8 cellular contexts compared by ENCODE assay signal in genomic region chr21:41783476-41784150, GRCh38. TPM values are rescaled to one million over a fixed set of nuclear protein-coding genes. Genes with fewer than 3 reads are reported as not detected.
DNase-seq lines count a peak whose midpoint lies in the region; ATAC-seq, FAIRE-seq and TF ChIP-seq lines count a peak whose summit lies in the region.

No MANE protein-coding gene starts in this region.

- no peaks in the 10 kb centered on the region for H3K9me2 ChIP-seq in HCT116 (ENCODE audit: insufficient read depth)
- no peaks in the 10 kb centered on the region for H3K9me2 ChIP-seq in PC-9 (ENCODE audit: insufficient read depth)

- H3K9me3 ChIP-seq in HCT116 (ENCODE audit: control insufficient read depth in 1 of 2, insufficient read depth in 1 of 2, low read depth in 1 of 2, low read length in 2 of 2) (no peaks in the 10 kb centered on the region), PC-9 (ENCODE audit: insufficient read depth, low read depth) (no peaks in the 10 kb centered on the region), ascending aorta (no peaks in the 10 kb centered on the region)

- RAD21 ChIA-PET in HCT116 (lab: Charles Lee; ENCODE audit: low non-redundant PET in 1 of 2, low total read pairs in 2 of 2, uncharacterized antibody in 2 of 2, unreplicated experiment in 2 of 2): interaction anchor here in 1 of 2 experiments (1.4 kb wide), 1 partner anchor 171 kb away, joined by 7 read pairs; no protein-coding TSS in a partner anchor

- H3K27me3 ChIP-seq in HCT116 (ENCODE audit: insufficient read depth, low read length) (peaks cover 78% of the 10 kb centered on the region), PC-9 (ENCODE audit: insufficient read depth, low read depth) (no peaks in the 10 kb centered on the region), ascending aorta (no peaks in the 10 kb centered on the region)

- no peak overlapping the region for H3K27ac Mint-ChIP-seq in natural killer cell

- H3K4me3 Mint-ChIP-seq in natural killer cell: no peak overlapping the region

- intact Hi-C loops in HCT116 (cut with micrococcal nuclease) (no loop called here), PC-9 (cut with micrococcal nuclease; ENCODE audit: unreplicated experiment) (loop anchor here (1.0 kb wide), 3 partner anchors 15 to 149 kb away; no protein-coding TSS in a partner anchor), natural killer cell (cut with micrococcal nuclease) (no loop called here), ascending aorta (cut with DNase I) (no loop called here)

- H3K4me2 ChIP-seq in HCT116 (ENCODE audit: low read length) (peak overlapping the region; percentile 58), PC-9 (peak overlapping the region; percentile 72)

- TF ChIP-seq CTCF in AG09309 (IDR thresholded peaks at IDR 0.05; ENCODE audit: control insufficient read depth, insufficient read depth, low read depth, low read length, missing control alignments): no peak
- TF ChIP-seq CTCF in HCT116 (IDR thresholded peaks at IDR 0.05 in 2 of 3, conservative IDR thresholded peaks at IDR 0.05 in 1 of 3; ENCODE audit: borderline replicate concordance in 1 of 3, insufficient read depth in 1 of 3, low read depth in 2 of 3, low read length in 2 of 3): no peak
- no peak for TF ChIP-seq CTCF in PC-9 (conservative IDR thresholded peaks at IDR 0.05)
- TF ChIP-seq CTCF in GM10266 (IDR thresholded peaks at IDR 0.05; ENCODE audit: control insufficient read depth, insufficient read depth, low read depth, missing control alignments): no peak
- TF ChIP-seq CTCF in natural killer cell (IDR thresholded peaks at IDR 0.05): no peak
- no peak for TF ChIP-seq CTCF in ascending aorta (IDR thresholded peaks at IDR 0.05)

- peak; percentile 82 for ATAC-seq in HCT116
- no peak for ATAC-seq in natural killer cell

- peaks cover 45% of the 10 kb centered on the region for H3F3A ChIP-seq in PC-9 (ENCODE audit: insufficient read depth, low read depth)

- H3K4me1 ChIP-seq in HCT116 (ENCODE audit: control insufficient read depth in 1 of 2, insufficient read depth in 2 of 2, low read length in 2 of 2) (peaks cover 23 to 35% of the 10 kb centered on the region in 2 experiments), PC-9 (replicated peaks; ENCODE audit: insufficient read depth) (peaks cover 57% of the 10 kb centered on the region), ascending aorta (no peaks in the 10 kb centered on the region)

- no peaks in the 10 kb centered on the region for H3K36me3 Mint-ChIP-seq in natural killer cell

- BruUV-seq in HCT116 (replicated peaks; lab: Mats Ljungman, UMichigan) (no TSS peak), PC-9 (replicated peaks; lab: Mats Ljungman, UMichigan) (no TSS peak)

- H3K9ac ChIP-seq in HCT116 (ENCODE audit: low read length): no peak overlapping the region

- H3K36me3 ChIP-seq in HCT116 (ENCODE audit: control insufficient read depth in 1 of 2, insufficient read depth in 2 of 2, low read length in 2 of 2) (no peaks in the 10 kb centered on the region), PC-9 (ENCODE audit: low read depth) (no peaks in the 10 kb centered on the region), ascending aorta (no peaks in the 10 kb centered on the region)

- H3K27me3 Mint-ChIP-seq in natural killer cell (ENCODE audit: low read depth in 2 of 2): peaks cover 36 to 55% of the 10 kb centered on the region in 2 donors

- no peaks in the 10 kb centered on the region for H4K20me1 ChIP-seq in HCT116 (ENCODE audit: insufficient read depth)
- H4K20me1 ChIP-seq in PC-9 (ENCODE audit: insufficient read depth): no peaks in the 10 kb centered on the region

- TF ChIP-seq POLR2A in HCT116 (IDR thresholded peaks at IDR 0.05; ENCODE audit: borderline replicate concordance, extremely low read depth, insufficient read depth, insufficient read length) (no peak), erythroblast (IDR thresholded peaks at IDR 0.05; ENCODE audit: low read length) (no peak)

- no peaks in the 10 kb centered on the region for H3K9me3 Mint-ChIP-seq in natural killer cell

- H3K27ac ChIP-seq in HCT116 (ENCODE audit: low read depth, low read length) (no peak overlapping the region), PC-9 (peak overlapping the region; percentile 99), ascending aorta (no peak overlapping the region)

- CTCF ChIA-PET in HCT116 (lab: Charles Lee) (interaction anchor here (1.1 to 3.9 kb wide), 3 partner anchors 33 to 334 kb away, joined by 3 to 19 read pairs (median 4); no protein-coding TSS in a partner anchor), PC-9 (lab: Charles Lee) (interaction anchor here (1.0 to 1.4 kb wide), 2 partner anchors 68 to 171 kb away, joined by 3 to 6 read pairs; no protein-coding TSS in a partner anchor)

- H3K79me2 ChIP-seq in HCT116 (ENCODE audit: insufficient read depth, low read length) (no peaks in the 10 kb centered on the region), PC-9 (ENCODE audit: low read depth) (peaks cover 8% of the 10 kb centered on the region; the same call in 1 of the 2 replicates)

- H3K4me3 ChIP-seq in AG09309 (ENCODE audit: control insufficient read depth, low read depth, low read length): no peak overlapping the region
- H3K4me3 ChIP-seq in HCT116 (replicated peaks in 1 of 2; ENCODE audit: low read depth in 1 of 2, low read length in 2 of 2): peak overlapping the region in 1 of 2 experiments; percentile 0; a peak in 1 of 4 replicates
- peak overlapping the region; percentile 13; the same call in 1 of the 2 replicates for H3K4me3 ChIP-seq in PC-9
- no peak overlapping the region for H3K4me3 ChIP-seq in ascending aorta

- peaks cover 0 to 6% of the 10 kb centered on the region in 2 donors for H3K4me1 Mint-ChIP-seq in natural killer cell

- no peak overlapping the region for H2AFZ ChIP-seq in HCT116 (ENCODE audit: low read depth, low read length, poor library complexity, severe bottlenecking)
- H2AFZ ChIP-seq in PC-9: no peak overlapping the region

- DNase-seq in AG09309 (ENCODE audit: low read depth): peak; percentile 47
- peak; percentile 79 for DNase-seq in HCT116 (ENCODE audit: low read depth, low spot score)
- peak; percentile 95 for DNase-seq in PC-9
- peak; percentile 40 to 78 for DNase-seq in erythroblast (lab: John Stamatoyannopoulos, UW)
- no peak for DNase-seq in GM10266 (ENCODE audit: extremely low spot score)
- DNase-seq in natural killer cell: no peak
- no peak for DNase-seq in ascending aorta (ENCODE audit: low spot score in 2 of 2)
- DNase-seq in GM19239 (ENCODE audit: insufficient read length, low spot score): no peak

- POLR2A ChIA-PET in HCT116 (lab: Charles Lee): no interaction called here
- POLR2A ChIA-PET in PC-9 (lab: Charles Lee; ENCODE audit: unreplicated experiment): interaction anchor here (0.6 to 0.7 kb wide), 4 partner anchors 16 to 337 kb away, joined by 3 to 23 read pairs (median 6); no protein-coding TSS in a partner anchor

- FAIRE-seq in GM19239 (lab: Jason Lieb, UNC): no peak

- no peak for TF ChIP-seq RAD21 in HCT116 (IDR thresholded peaks at IDR 0.05; ENCODE audit: low read depth)

TF ChIP-seq in HCT116, 20 proteins besides CTCF, POLR2A, EP300 and RAD21:
- TF ChIP-seq SIN3A (IDR thresholded peaks at IDR 0.05; ENCODE audit: low read depth): peak; percentile 56; the same call in 1 of the 2 replicates
- peak; percentile 39; the same call in 1 of the 2 replicates for TF ChIP-seq CBX3 (IDR thresholded peaks at IDR 0.05; ENCODE audit: low read depth)
- TF ChIP-seq JUND (IDR thresholded peaks at IDR 0.05): peak; percentile 56
- peak; percentile 53; the same call in 1 of the 2 replicates for TF ChIP-seq MAX (IDR thresholded peaks at IDR 0.05)
- peak; percentile 88 for TF ChIP-seq TCF7L2 (IDR thresholded peaks at IDR 0.05; ENCODE audit: borderline replicate concordance, extremely low read depth, insufficient read depth, insufficient read length)
- 0 out of 2 replicates have a peak, but pooled peaks have one; percentile 19 for TF ChIP-seq POLR2AphosphoS5 (IDR thresholded peaks at IDR 0.05; ENCODE audit: low read depth, low read length)
- TF ChIP-seq SP1 (IDR thresholded peaks at IDR 0.05; ENCODE audit: low read depth): peak; percentile 62
- no peak for TF ChIP-seq EZH2phosphoT487 (IDR thresholded peaks at IDR 0.05; ENCODE audit: borderline replicate concordance)
- no peak for TF ChIP-seq ZFX (IDR thresholded peaks at IDR 0.05)
- no peak for TF ChIP-seq YY1 (IDR thresholded peaks at IDR 0.05; ENCODE audit: extremely low read depth, insufficient replicate concordance, low read depth, low read length)
- TF ChIP-seq CEBPB (IDR thresholded peaks at IDR 0.05; ENCODE audit: low read depth): peak; percentile 52
TF ChIP-seq in HCT116: peak in this region for 8.

RNA-seq across cellular contexts. Expression of gene RIPK4, which starts 16.8 kb away (rescaled TPM):
- total RNA-seq in HCT116 (2021; ENCODE audit: unreplicated experiment) (9.9 TPM), PC-9 (2021) (30.1 and 39.3 TPM in 2 replicates), natural killer cell (under 1 TPM in 1 of 3 donors, not detected in 2; 0.09 TPM), ascending aorta (6.4 TPM)
- polyA plus RNA-seq in HCT116 (2012): 8.2 and 11.1 TPM in 2 replicates

Comparison
In these comparisons a context has a peak if more than half of its experiments do, and no peak if none do; other contexts are left out.
1. DNase-seq: peak in AG09309 (single experiment), HCT116 (single experiment), PC-9 (2 of 2) and erythroblast (2 of 2); none in GM10266 (single experiment), natural killer cell (single experiment), ascending aorta (0 of 2) and GM19239 (single experiment).